ENCODE assay signal across 2 cellular contexts in genomic region chr17:76565728-76566612, GRCh38.
TF ChIP-seq lines count a peak whose summit lies in the region.

No MANE protein-coding gene starts in this region.

TF ChIP-seq in SK-N-SH, 30 proteins besides CTCF, POLR2A, EP300 and RAD21 (continued from another document):
- TF ChIP-seq CHD2 (IDR thresholded peaks at IDR 0.05; ENCODE audit: low read length, partially characterized antibody) (no peak), YY1 (IDR thresholded peaks at IDR 0.05; ENCODE audit: low read depth) (no peak), RCOR1 (IDR thresholded peaks at IDR 0.05; ENCODE audit: low read length) (no peak), NRF1 (IDR thresholded peaks at IDR 0.05; ENCODE audit: low read depth, low read length) (no peak), TCF12 (IDR thresholded peaks at IDR 0.05) (no peak)

TF ChIP-seq in SK-N-SH treated with all-trans-retinoic acid at 6 μM for 48 hours, 23 proteins besides CTCF, POLR2A, EP300 and RAD21 (continued from another document):
- TF ChIP-seq POU6F1 (CRISPR knock-in tag; IDR thresholded peaks at IDR 0.05; ENCODE audit: borderline replicate concordance, low read depth), result no peak
- TF ChIP-seq, protein P1, sequence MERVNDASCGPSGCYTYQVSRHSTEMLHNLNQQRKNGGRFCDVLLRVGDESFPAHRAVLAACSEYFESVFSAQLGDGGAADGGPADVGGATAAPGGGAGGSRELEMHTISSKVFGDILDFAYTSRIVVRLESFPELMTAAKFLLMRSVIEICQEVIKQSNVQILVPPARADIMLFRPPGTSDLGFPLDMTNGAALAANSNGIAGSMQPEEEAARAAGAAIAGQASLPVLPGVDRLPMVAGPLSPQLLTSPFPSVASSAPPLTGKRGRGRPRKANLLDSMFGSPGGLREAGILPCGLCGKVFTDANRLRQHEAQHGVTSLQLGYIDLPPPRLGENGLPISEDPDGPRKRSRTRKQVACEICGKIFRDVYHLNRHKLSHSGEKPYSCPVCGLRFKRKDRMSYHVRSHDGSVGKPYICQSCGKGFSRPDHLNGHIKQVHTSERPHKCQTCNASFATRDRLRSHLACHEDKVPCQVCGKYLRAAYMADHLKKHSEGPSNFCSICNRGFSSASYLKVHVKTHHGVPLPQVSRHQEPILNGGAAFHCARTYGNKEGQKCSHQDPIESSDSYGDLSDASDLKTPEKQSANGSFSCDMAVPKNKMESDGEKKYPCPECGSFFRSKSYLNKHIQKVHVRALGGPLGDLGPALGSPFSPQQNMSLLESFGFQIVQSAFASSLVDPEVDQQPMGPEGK (CRISPR knock-in tag; IDR thresholded peaks at IDR 0.05; ENCODE audit: borderline replicate concordance), result no peak
- TF ChIP-seq TCF4 (CRISPR knock-in tag; IDR thresholded peaks at IDR 0.05; ENCODE audit: borderline replicate concordance), result no peak
- no peak for TF ChIP-seq ZNF8 (CRISPR knock-in tag; IDR thresholded peaks at IDR 0.05)
- no peak for TF ChIP-seq CSRNP3 (CRISPR knock-in tag; IDR thresholded peaks at IDR 0.05)
